Comparison of ENCODE assay signal across 16 cellular contexts in the genomic region with DNA sequence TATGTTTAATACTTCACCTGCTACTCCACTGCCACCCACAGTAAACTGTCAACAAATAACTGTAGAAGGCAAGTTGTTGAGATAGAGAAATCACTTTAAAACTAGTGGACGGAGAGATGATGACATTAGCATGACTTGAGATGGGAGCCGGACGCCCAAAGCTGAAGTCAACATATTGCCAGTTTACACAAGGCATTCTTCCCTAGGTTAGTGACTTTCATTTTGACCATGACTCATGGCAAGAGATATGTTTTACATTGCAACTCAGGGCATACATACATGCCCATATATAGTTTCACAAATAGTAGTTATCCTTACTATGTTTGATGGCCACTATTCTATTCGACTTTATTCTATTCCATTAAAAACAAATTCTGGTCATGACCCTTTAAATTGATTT.
DNase-seq lines count a peak whose midpoint lies in the region; ATAC-seq and TF ChIP-seq lines count a peak whose summit lies in the region.
"Had no signal": no experiment of that assay in that cellular context is flagged by ENCODE, and none has a peak within 500 bp of the region (broad histone marks: within the 10 kb centered on the region; RNA-seq: fewer than 3 reads in every experiment).

No MANE protein-coding gene starts in this region.

- no peaks in the 10 kb centered on the region for H3K9me3 Mint-ChIP-seq in osteocyte (ENCODE audit: unreplicated experiment)
- H3K9me3 Mint-ChIP-seq: GM23338, H9 had no signal

- no peaks in the 10 kb centered on the region for H3K27me3 Mint-ChIP-seq in osteocyte (ENCODE audit: unreplicated experiment)

- peak overlapping the region; percentile 27 for H3K27ac Mint-ChIP-seq in osteocyte (ENCODE audit: unreplicated experiment)
- H3K27ac Mint-ChIP-seq: CD4-positive, alpha-beta memory T cell; GM23338; H9 had no signal

- H3K36me3 Mint-ChIP-seq in osteocyte (ENCODE audit: unreplicated experiment), result no peaks in the 10 kb centered on the region
- H3K36me3 Mint-ChIP-seq: CD4-positive, alpha-beta memory T cell had no signal

- H3K4me3 Mint-ChIP-seq in osteocyte (ENCODE audit: unreplicated experiment), result no peak overlapping the region
- H3K4me3 Mint-ChIP-seq: GM23338, H9 had no signal

- no peak for TF ChIP-seq CTCF in osteocyte (IDR thresholded peaks at IDR 0.05)

- peak; percentile 64 for DNase-seq in Daoy (ENCODE audit: low read depth)
- DNase-seq in RPMI7951 (ENCODE audit: low read depth), result peak; percentile 69
- DNase-seq in osteocyte (ENCODE audit: extremely low spot score, unreplicated experiment), result no peak
- no peak for DNase-seq in hepatic stellate cell (ENCODE audit: low spot score)
- no peak for DNase-seq in OCI-M1 (lab: John Stamatoyannopoulos, UW)
- DNase-seq: 8988T; C1 segment of cervical spinal cord; Calu3; CD4-positive, alpha-beta memory T cell; COR-L47; DMS53; DMS79 treated with DMSO at 0.1 percent for 48 hours; H9 had no signal

- H3K4me1 Mint-ChIP-seq in osteocyte (ENCODE audit: unreplicated experiment), result peaks cover 58% of the 10 kb centered on the region
- H3K4me1 Mint-ChIP-seq: CD4-positive, alpha-beta memory T cell had no signal

- ATAC-seq in HG03039 (IDR thresholded peaks at IDR 0.05; ENCODE audit: unreplicated experiment), result no peak
- ATAC-seq: GM23338, HCT116 had no signal

Comparison
In these comparisons a context has a peak if more than half of its experiments do, and no peak if none do; other contexts are left out.
1. DNase-seq: peak in Daoy (single experiment) and RPMI7951 (single experiment); none in osteocyte (single experiment), hepatic stellate cell (single experiment) and OCI-M1 (single experiment).